Comparison of ENCODE assay signal across 27 cellular contexts in genomic region chr1:111468717-111469100, GRCh38. TPM values are rescaled to one million over a fixed set of nuclear protein-coding genes. Genes with fewer than 3 reads are reported as not detected.
A peak's percentile ranks its signal among the peaks of the same experiment; 100 is the strongest.
DNase-seq lines count a peak whose midpoint lies in the region; FAIRE-seq and TF ChIP-seq lines count a peak whose summit lies in the region.
"Had no signal": no experiment of that assay in that cellular context is flagged by ENCODE, and none has a peak within 500 bp of the region (broad histone marks: within the 10 kb centered on the region; RNA-seq: fewer than 3 reads in every experiment).

No MANE protein-coding gene starts in this region.

- DNase-seq in NCI-H2171 treated with DMSO at 0.1 percent for 48 hours (lab: John Stamatoyannopoulos, UW): peak; percentile 36
- DNase-seq in NCI-H2171 (lab: John Stamatoyannopoulos, UW): no peak
- DNase-seq in NCI-H82 treated with DMSO at 0.1 percent for 48 hours (lab: John Stamatoyannopoulos, UW; ENCODE audit: unreplicated experiment): peak; percentile 94
- peak; percentile 48 for DNase-seq in epithelial cell of esophagus (ENCODE audit: low read depth)
- DNase-seq in GM12891 (ENCODE audit: insufficient read length, low spot score): no peak
- DNase-seq in progenitor cell of endocrine pancreas (ENCODE audit: low spot score, unreplicated experiment): no peak
- DNase-seq in immature natural killer cell: no peak
- DNase-seq: AML-193; C1 segment of cervical spinal cord; CD8-positive, alpha-beta T cell; EL; GM23248; H9; HFFc6; Kasumi-1; MM.1S; NCI-H1048; NCI-H1436 treated with DMSO at 0.1 percent for 48 hours; NCI-H1930; NCI-H526 treated with DMSO at 0.1 percent for 48 hours; PC-3; Right ventricle myocardium superior had no signal

- H3K4me1 ChIP-seq in Loucy (ENCODE audit: insufficient read depth, low read length, poor library complexity, severe bottlenecking): peaks cover 25% of the 10 kb centered on the region

- H3K27me3 ChIP-seq in Loucy (ENCODE audit: insufficient read depth, low read length, poor library complexity, severe bottlenecking): no peaks in the 10 kb centered on the region

- no peaks in the 10 kb centered on the region for H4K20me1 ChIP-seq in Loucy (ENCODE audit: insufficient read depth, low read length, poor library complexity, severe bottlenecking)

- H3K4me2 ChIP-seq in Loucy (ENCODE audit: low read depth, low read length, poor library complexity, severe bottlenecking): no peak overlapping the region

- H3K4me1 Mint-ChIP-seq in progenitor cell of endocrine pancreas (ENCODE audit: low read depth) (peaks cover 2% of the 10 kb centered on the region), immature natural killer cell (peaks cover 0 to 8% of the 10 kb centered on the region in 2 donors)
- H3K4me1 Mint-ChIP-seq: H9 had no signal

- TF ChIP-seq POLR2A in GM12891 (IDR thresholded peaks at IDR 0.05; ENCODE audit: low read depth, low read length): no peak

- H3K27ac Mint-ChIP-seq in progenitor cell of endocrine pancreas: no peak overlapping the region
- H3K27ac Mint-ChIP-seq in immature natural killer cell: no peak overlapping the region
- H3K27ac Mint-ChIP-seq: H9, HFFc6 had no signal

- TF ChIP-seq CTCF in Loucy (conservative IDR thresholded peaks at IDR 0.05; ENCODE audit: low read length): 0 out of 2 replicates have a peak, but pooled peaks have one; percentile 14
- no peak for TF ChIP-seq CTCF in epithelial cell of esophagus (IDR thresholded peaks at IDR 0.05; ENCODE audit: insufficient read depth, low read depth, low read length, missing control alignments)
- no peak for TF ChIP-seq CTCF in progenitor cell of endocrine pancreas (IDR thresholded peaks at IDR 0.05; ENCODE audit: unreplicated experiment)

- H3K4me3 ChIP-seq in Loucy (ENCODE audit: low read length, poor library complexity, severe bottlenecking) (no peak overlapping the region), epithelial cell of esophagus (ENCODE audit: low read length) (no peak overlapping the region)
- H3K4me3 ChIP-seq: GM23248 had no signal

- H2AFZ ChIP-seq in Loucy (ENCODE audit: low read length): no peak overlapping the region
- H2AFZ ChIP-seq: GM23248 had no signal

- H3K9me3 Mint-ChIP-seq in progenitor cell of endocrine pancreas (ENCODE audit: low read depth): no peaks in the 10 kb centered on the region
- H3K9me3 Mint-ChIP-seq in immature natural killer cell: no peaks in the 10 kb centered on the region
- H3K9me3 Mint-ChIP-seq: CD8-positive, alpha-beta T cell; H9; HFFc6 had no signal

- H3K27me3 Mint-ChIP-seq in progenitor cell of endocrine pancreas (no peaks in the 10 kb centered on the region), immature natural killer cell (ENCODE audit: low read depth in 3 of 3) (peaks cover 0 to 2% (median 0%) of the 10 kb centered on the region in 3 donors)

- H3K79me2 ChIP-seq in Loucy (ENCODE audit: insufficient read depth, low read length): no peaks in the 10 kb centered on the region

- H3K36me3 Mint-ChIP-seq in progenitor cell of endocrine pancreas (ENCODE audit: insufficient read depth): peaks cover 7% of the 10 kb centered on the region
- peaks cover 0 to 13% (median 7%) of the 10 kb centered on the region in 3 donors for H3K36me3 Mint-ChIP-seq in immature natural killer cell

- FAIRE-seq in GM12891 (lab: Jason Lieb, UNC): no peak

- H3F3A ChIP-seq in Loucy (ENCODE audit: low read depth): peaks cover 5% of the 10 kb centered on the region; the same call in 1 of the 2 replicates

- H3K9ac ChIP-seq in Loucy (ENCODE audit: low read depth, low read length, poor library complexity, severe bottlenecking): no peak overlapping the region
- H3K9ac ChIP-seq: GM23248 had no signal

- H3K4me3 Mint-ChIP-seq in progenitor cell of endocrine pancreas (ENCODE audit: low read depth): no peak overlapping the region
- H3K4me3 Mint-ChIP-seq in immature natural killer cell: no peak overlapping the region
- H3K4me3 Mint-ChIP-seq: CD8-positive, alpha-beta T cell; H9; HFFc6 had no signal

- H3K9me2 ChIP-seq in Loucy (replicated peaks; ENCODE audit: low read depth, low read length): no peaks in the 10 kb centered on the region

- H3K9me3 ChIP-seq in Loucy (ENCODE audit: insufficient read depth, low read depth, low read length): no peaks in the 10 kb centered on the region

- no peaks in the 10 kb centered on the region for H3K36me3 ChIP-seq in Loucy (ENCODE audit: insufficient read depth, low read length)

TF ChIP-seq in GM12891, 5 proteins besides CTCF, POLR2A, EP300 and RAD21:
- no peak for TF ChIP-seq TAF1 (IDR thresholded peaks at IDR 0.05; ENCODE audit: low read depth, low read length)
- TF ChIP-seq POU2F2 (IDR thresholded peaks at IDR 0.05; ENCODE audit: low read depth, low read length): no peak
- no peak for TF ChIP-seq PAX5 (IDR thresholded peaks at IDR 0.05; ENCODE audit: insufficient read depth, low read length, severe bottlenecking)
- no peak for TF ChIP-seq POLR2AphosphoS5 (IDR thresholded peaks at IDR 0.05; ENCODE audit: low read depth, low read length)
- no peak for TF ChIP-seq SPI1 (IDR thresholded peaks at IDR 0.05; ENCODE audit: low read depth, low read length)
TF ChIP-seq in GM12891: peak in this region for 0.

RNA-seq across cellular contexts. Expression of gene C1orf162, which starts 5.1 kb away (rescaled TPM):
- polyA plus RNA-seq in GM12891 (2012; ENCODE audit: low read depth, missing spikeins): 12.1 TPM
- total RNA-seq in progenitor cell of endocrine pancreas: 0.55 and 0.69 TPM in 2 replicates
- polyA plus RNA-seq in immature natural killer cell: 100 to 1,000 TPM; 421 to 818 (median 559) TPM
- total RNA-seq: A172, GM23248, H9, SK-MEL-5 had no signal

RNA-seq across cellular contexts. Expression of gene ATP5PB, which starts 19.4 kb away (rescaled TPM):
- polyA plus RNA-seq in GM12891 (2012; ENCODE audit: low read depth, missing spikeins): 444 TPM
- 212 and 214 TPM in 2 replicates for total RNA-seq in progenitor cell of endocrine pancreas
- polyA plus RNA-seq in immature natural killer cell: 100 to 1,000 TPM; 495 to 624 (median 521) TPM

RNA-seq across cellular contexts. Expression of gene WDR77, which starts 19.7 kb away (rescaled TPM):
- 42.0 TPM for polyA plus RNA-seq in GM12891 (2012; ENCODE audit: low read depth, missing spikeins)
- 91.2 and 93.6 TPM in 2 replicates for total RNA-seq in progenitor cell of endocrine pancreas
- 10 to 100 TPM; 33.6 to 37.9 (median 36.3) TPM for polyA plus RNA-seq in immature natural killer cell

RNA-seq across cellular contexts. Expression of gene ADORA3, which starts 34.7 kb away (rescaled TPM):
- 0.35 TPM for polyA plus RNA-seq in GM12891 (2012; ENCODE audit: low read depth, missing spikeins)
- total RNA-seq in progenitor cell of endocrine pancreas: not detected in 2 replicates
- under 1 TPM in 1 of 3 donors, not detected in 2; 0.23 TPM for polyA plus RNA-seq in immature natural killer cell
- total RNA-seq: A172; CD8-positive, alpha-beta T cell; GM23248; H9; HFFc6; PC-3; RPMI7951; SK-MEL-5 had no signal
- polyA plus RNA-seq: AG04450, GM23248 had no signal

RNA-seq across cellular contexts. Expression of gene TMIGD3, which starts 34.7 kb away (rescaled TPM):
- 0.09 TPM for polyA plus RNA-seq in GM12891 (2012; ENCODE audit: low read depth, missing spikeins)
- not detected in 2 replicates for total RNA-seq in progenitor cell of endocrine pancreas
- polyA plus RNA-seq in immature natural killer cell: not detected
- total RNA-seq: A172; CD8-positive, alpha-beta T cell; GM23248; H9; HFFc6; PC-3; RPMI7951 had no signal
- polyA plus RNA-seq: AG04450, GM23248 had no signal

Comparison
In these comparisons a context has a peak if more than half of its experiments do, and no peak if none do; other contexts are left out.
1. DNase-seq: peak in NCI-H2171 treated with DMSO at 0.1 percent for 48 hours (single experiment), NCI-H82 treated with DMSO at 0.1 percent for 48 hours (single experiment) and epithelial cell of esophagus (single experiment); none in NCI-H2171 (single experiment), GM12891 (single experiment), progenitor cell of endocrine pancreas (single experiment) and immature natural killer cell (0 of 3).